In genomic region chr15:89113263-89113662, GRCh38 we compare ENCODE assay signal across 12 cellular contexts. TPM values are rescaled to one million over a fixed set of nuclear protein-coding genes. Genes with fewer than 3 reads are reported as not detected.
DNase-seq lines count a peak whose midpoint lies in the region; ATAC-seq and TF ChIP-seq lines count a peak whose summit lies in the region.
"Had no signal": no experiment of that assay in that cellular context is flagged by ENCODE, and none has a peak within 500 bp of the region (broad histone marks: within the 10 kb centered on the region; RNA-seq: fewer than 3 reads in every experiment).

No MANE protein-coding gene starts in this region.

- ATAC-seq in left ventricle myocardium superior (no peak), aorta (ENCODE audit: low FRiP score) (no peak), GM21381 (IDR thresholded peaks at IDR 0.05; ENCODE audit: unreplicated experiment) (no peak), GM21576 (IDR thresholded peaks at IDR 0.05; ENCODE audit: unreplicated experiment) (no peak)

- H3K4me1 Mint-ChIP-seq in endodermal cell, result peaks cover 41% of the 10 kb centered on the region
- H3K4me1 Mint-ChIP-seq: activated B cell treated with CpG ODN at 0.5 μM for 24 hours had no signal

- WGBS in endodermal cell (ENCODE audit: insufficient coverage in 1 of 2, insufficient read length in 1 of 2), 2 experiments, result 84 to 92% methylated on average over 3 of the region's 3 CpGs
- 32 to 35% methylated on average over 3 of the region's 3 CpGs for WGBS in aorta, 2 donors

- no peak overlapping the region for H3K4me3 Mint-ChIP-seq in endodermal cell
- H3K4me3 Mint-ChIP-seq: activated B cell treated with CpG ODN at 0.5 μM for 24 hours; central memory CD8-positive, alpha-beta T cell had no signal

- no peaks in the 10 kb centered on the region for H3K27me3 Mint-ChIP-seq in endodermal cell (ENCODE audit: insufficient read depth)
- H3K27me3 Mint-ChIP-seq: activated B cell treated with CpG ODN at 0.5 μM for 24 hours; central memory CD8-positive, alpha-beta T cell had no signal

- H3K9me3 ChIP-seq in right atrium auricular region (no peaks in the 10 kb centered on the region), endodermal cell (ENCODE audit: control insufficient read depth, low read length) (no peaks in the 10 kb centered on the region), neutrophil (no peaks in the 10 kb centered on the region), aorta (ENCODE audit: control insufficient read depth, low read length) (no peaks in the 10 kb centered on the region)

- H3K4me1 ChIP-seq in right atrium auricular region (peaks cover 0 to 86% of the 10 kb centered on the region in 2 donors), endodermal cell (ENCODE audit: control insufficient read depth, insufficient read depth, low read length) (peaks cover 3% of the 10 kb centered on the region), neutrophil (ENCODE audit: control insufficient read depth in 1 of 2, insufficient read depth in 1 of 2, low read depth in 1 of 2, low read length in 1 of 2) (peaks cover 26 to 27% of the 10 kb centered on the region in 2 experiments), aorta (ENCODE audit: control insufficient read depth in 1 of 2, insufficient read depth in 2 of 2, low read length in 2 of 2) (peaks cover 11 to 21% of the 10 kb centered on the region in 2 donors)

- no peak for TF ChIP-seq CTCF in right atrium auricular region (IDR thresholded peaks at IDR 0.05)
- no peak for TF ChIP-seq CTCF in endodermal cell (conservative IDR thresholded peaks at IDR 0.05)
- TF ChIP-seq CTCF in neutrophil (IDR thresholded peaks at IDR 0.05), result no peak

- H3K27ac Mint-ChIP-seq in endodermal cell, result peak overlapping the region; percentile 49
- H3K27ac Mint-ChIP-seq: activated B cell treated with CpG ODN at 0.5 μM for 24 hours had no signal

- intact Hi-C loops in left ventricle myocardium superior (cut with micrococcal nuclease) (no loop called here), aorta (cut with DNase I) (no loop called here)

- H3K36me3 ChIP-seq in right atrium auricular region, result peaks cover 45% of the 10 kb centered on the region
- H3K36me3 ChIP-seq in endodermal cell (ENCODE audit: control insufficient read depth, insufficient read depth, low read length), result peaks cover 17% of the 10 kb centered on the region
- H3K36me3 ChIP-seq in neutrophil, result peaks cover 51% of the 10 kb centered on the region
- peaks cover 0 to 4% of the 10 kb centered on the region in 2 donors for H3K36me3 ChIP-seq in aorta (ENCODE audit: control insufficient read depth in 1 of 2, insufficient read depth in 2 of 2, low read length in 1 of 2)

- H3K4me3 ChIP-seq in right atrium auricular region (no peak overlapping the region), endodermal cell (ENCODE audit: low read length) (no peak overlapping the region), neutrophil (ENCODE audit: low read depth in 1 of 2, low read length in 1 of 2) (no peak overlapping the region), aorta (ENCODE audit: low read length in 2 of 2) (no peak overlapping the region)

- DNase-seq in right atrium auricular region (ENCODE audit: low spot score) (no peak), left ventricle myocardium superior (no peak), endodermal cell (no peak), aorta (no peak), GOT3 (lab: John Stamatoyannopoulos, UW) (no peak)
- DNase-seq: activated B cell treated with CpG ODN at 0.5 μM for 24 hours, kidney, SHP77 had no signal

- H3K9me3 Mint-ChIP-seq in endodermal cell, result no peaks in the 10 kb centered on the region
- H3K9me3 Mint-ChIP-seq: activated B cell treated with CpG ODN at 0.5 μM for 24 hours; central memory CD8-positive, alpha-beta T cell had no signal

- H3K27me3 ChIP-seq in right atrium auricular region, result no peaks in the 10 kb centered on the region
- H3K27me3 ChIP-seq in endodermal cell (ENCODE audit: control insufficient read depth, insufficient read depth, low read length, poor library complexity, severe bottlenecking), result no peaks in the 10 kb centered on the region
- no peaks in the 10 kb centered on the region for H3K27me3 ChIP-seq in neutrophil
- no peaks in the 10 kb centered on the region for H3K27me3 ChIP-seq in aorta (ENCODE audit: control insufficient read depth in 1 of 2, insufficient read depth in 2 of 2, low read length in 1 of 2)

- H3K27ac ChIP-seq in right atrium auricular region, result peak overlapping the region; percentile 93 to 95
- peak overlapping the region; percentile 9 for H3K27ac ChIP-seq in endodermal cell (ENCODE audit: low read depth, low read length)
- H3K27ac ChIP-seq in neutrophil, result peak overlapping the region; percentile 49
- peak overlapping the region; percentile 91 to 92 for H3K27ac ChIP-seq in aorta (ENCODE audit: low read depth in 1 of 2, low read length in 2 of 2)

- peaks cover 17% of the 10 kb centered on the region for H3K36me3 Mint-ChIP-seq in endodermal cell (ENCODE audit: low read depth)

- H3K9ac ChIP-seq in endodermal cell (ENCODE audit: extremely low read depth, low read length, poor library complexity, severe bottlenecking), result no peak overlapping the region

RNA-seq across cellular contexts. Expression of gene ABHD2, which starts 25.0 kb away (rescaled TPM):
- total RNA-seq in right atrium auricular region (100 to 1,000 TPM; 115 to 118 TPM), left ventricle myocardium superior (84.4 TPM), endodermal cell (10 to 100 TPM; 24.1 to 26.0 TPM), aorta (100 to 1,000 TPM; 135 to 221 TPM)
- polyA plus RNA-seq in endodermal cell (2013, experiment 1 of 2), result 18.6 TPM
- polyA plus RNA-seq in endodermal cell (2013, experiment 2 of 2), result 18.1 TPM
- 10 to 100 TPM in 1 of 2 donors, 1 to 10 TPM in 1; 9.1 to 29.9 TPM for polyA plus RNA-seq in aorta

Comparison
In these comparisons a context has a peak if more than half of its experiments do, and no peak if none do; other contexts are left out.
1. H3K27ac ChIP-seq: peak in every context shown above with its lines; median percentile 94 in right atrium auricular region; 92 in aorta; 49 in neutrophil; 9 in endodermal cell.